Comparison of ENCODE assay signal across 15 cellular contexts in genomic region chr2:88896971-88897370, GRCh38.
DNase-seq lines count a peak whose midpoint lies in the region; TF ChIP-seq lines count a peak whose summit lies in the region.
"Had no signal": no experiment of that assay in that cellular context is flagged by ENCODE, and none has a peak within 500 bp of the region (broad histone marks: within the 10 kb centered on the region; RNA-seq: fewer than 3 reads in every experiment).

No MANE protein-coding gene starts in this region.

- H2BK5ac ChIP-seq in mesendoderm (ENCODE audit: low read length), result no peak overlapping the region

- no peak overlapping the region for H2BK15ac ChIP-seq in mesendoderm (replicated peaks; ENCODE audit: low read depth)

- H4K20me1 ChIP-seq in Loucy (ENCODE audit: insufficient read depth, low read length, poor library complexity, severe bottlenecking) (no peaks in the 10 kb centered on the region), OCI-LY7 (ENCODE audit: insufficient read depth, low read length) (no peaks in the 10 kb centered on the region), Karpas-422 (ENCODE audit: insufficient read depth, low read depth, low read length) (no peaks in the 10 kb centered on the region)

- H3K4me1 ChIP-seq in Loucy (ENCODE audit: insufficient read depth, low read length, poor library complexity, severe bottlenecking) (no peaks in the 10 kb centered on the region), OCI-LY7 (ENCODE audit: insufficient read depth, low read length, poor library complexity, severe bottlenecking) (peaks cover 28% of the 10 kb centered on the region), Karpas-422 (ENCODE audit: low read length) (no peaks in the 10 kb centered on the region), mesendoderm (ENCODE audit: control insufficient read depth, low read depth, low read length) (no peaks in the 10 kb centered on the region)
- H3K4me1 ChIP-seq: HAP-1 had no signal

- DNase-seq in NCI-H526 treated with DMSO at 0.1 percent for 48 hours (lab: John Stamatoyannopoulos, UW), result peak; percentile 74
- DNase-seq in OCI-LY7 (ENCODE audit: low spot score), result peak; percentile 57
- no peak for DNase-seq in Karpas-422
- DNase-seq in NOMO-1 treated with DMSO at 0.1 percent for 48 hours (lab: John Stamatoyannopoulos, UW; ENCODE audit: unreplicated experiment), result no peak
- no peak for DNase-seq in iPS-NIHi11 (ENCODE audit: low spot score)
- no peak for DNase-seq in mesendoderm
- DNase-seq: ACHN; C1 segment of cervical spinal cord; Calu3; CD4-positive, alpha-beta T cell; DMS 273 treated with DMSO at 0.1 percent for 48 hours; DMS79 had no signal

- no peak overlapping the region for H3K23ac ChIP-seq in mesendoderm (ENCODE audit: low read length)

- H3K27ac ChIP-seq in OCI-LY7 (ENCODE audit: low read depth, low read length, poor library complexity, severe bottlenecking) (peak overlapping the region; percentile 84), Karpas-422 (ENCODE audit: low read length) (no peak overlapping the region), mesendoderm (ENCODE audit: low read depth, low read length) (no peak overlapping the region)

- H3K56ac ChIP-seq in mesendoderm (ENCODE audit: low read length), result no peak overlapping the region

- no peak overlapping the region for H3K4me3 ChIP-seq in Loucy (ENCODE audit: low read length, poor library complexity, severe bottlenecking)
- peak overlapping the region; percentile 90 for H3K4me3 ChIP-seq in OCI-LY7 (ENCODE audit: low read depth, low read length, poor library complexity, severe bottlenecking)
- no peak overlapping the region for H3K4me3 ChIP-seq in Karpas-422 (ENCODE audit: low read length)
- no peak overlapping the region for H3K4me3 ChIP-seq in mesendoderm (ENCODE audit: low read length)
- H3K4me3 ChIP-seq: HAP-1 had no signal

- POLR2A ChIA-PET in OCI-LY7 (lab: Charles Lee), result interaction anchor here (0.7 to 3.5 kb wide), 4 partner anchors 11 to 48 kb away, joined by 3 to 16 read pairs (median 8); no protein-coding TSS in a partner anchor

- CTCF ChIA-PET in OCI-LY7 (lab: Charles Lee; ENCODE audit: unreplicated experiment), result interaction anchor here (1.1 kb wide), 1 partner anchor 27 kb away, joined by 5 read pairs; no protein-coding TSS in a partner anchor

- TF ChIP-seq POLR2A in GM10847 (IDR thresholded peaks at IDR 0.05; ENCODE audit: extremely low read depth, insufficient read length), result peak; percentile 27

- H3K79me2 ChIP-seq in Loucy (ENCODE audit: insufficient read depth, low read length) (no peaks in the 10 kb centered on the region), OCI-LY7 (ENCODE audit: insufficient read depth, low read depth, low read length) (peaks cover 57% of the 10 kb centered on the region), Karpas-422 (ENCODE audit: low read length) (no peaks in the 10 kb centered on the region), mesendoderm (ENCODE audit: control insufficient read depth, insufficient read depth, low read length) (no peaks in the 10 kb centered on the region)

- no CpG with 5 or more reads among the region's 1 CpG for WGBS in mesendoderm (ENCODE audit: extremely low coverage, insufficient coverage, low lambda C conversion rate)

- H3K4me2 ChIP-seq in Loucy (ENCODE audit: low read depth, low read length, poor library complexity, severe bottlenecking) (no peak overlapping the region), OCI-LY7 (ENCODE audit: low read length) (peak overlapping the region; percentile 93), Karpas-422 (ENCODE audit: low read depth, low read length, poor library complexity, severe bottlenecking) (no peak overlapping the region), mesendoderm (ENCODE audit: low read length) (no peak overlapping the region)

- no peak overlapping the region for H3K9ac ChIP-seq in Loucy (ENCODE audit: low read depth, low read length, poor library complexity, severe bottlenecking)
- H3K9ac ChIP-seq in Karpas-422 (ENCODE audit: low read length), result no peak overlapping the region
- H3K9ac ChIP-seq in mesendoderm (ENCODE audit: low read length), result no peak overlapping the region

- TF ChIP-seq CTCF in Loucy (conservative IDR thresholded peaks at IDR 0.05; ENCODE audit: low read length), result no peak
- TF ChIP-seq CTCF in OCI-LY7 (conservative IDR thresholded peaks at IDR 0.05; ENCODE audit: low read length), result no peak

- H2AFZ ChIP-seq in Loucy (ENCODE audit: low read length) (peak overlapping the region; percentile 82; the same call in 1 of the 2 replicates), OCI-LY7 (ENCODE audit: low read length) (no peak overlapping the region), Karpas-422 (ENCODE audit: low read length) (no peak overlapping the region)

- no peaks in the 10 kb centered on the region for H3K79me1 ChIP-seq in mesendoderm (ENCODE audit: low read length)

- no peaks in the 10 kb centered on the region for H3K27me3 ChIP-seq in Loucy (ENCODE audit: insufficient read depth, low read length, poor library complexity, severe bottlenecking)
- no peaks in the 10 kb centered on the region for H3K27me3 ChIP-seq in Karpas-422 (ENCODE audit: low read length)
- no peaks in the 10 kb centered on the region for H3K27me3 ChIP-seq in mesendoderm (ENCODE audit: insufficient read depth, low read length, poor library complexity)

- no peaks in the 10 kb centered on the region for H3F3A ChIP-seq in Loucy (ENCODE audit: low read depth)

- H3K36me3 ChIP-seq in Loucy (ENCODE audit: insufficient read depth, low read length) (no peaks in the 10 kb centered on the region), OCI-LY7 (ENCODE audit: insufficient read depth, low read length) (peaks cover 23% of the 10 kb centered on the region), Karpas-422 (ENCODE audit: insufficient read depth, low read length) (no peaks in the 10 kb centered on the region), mesendoderm (ENCODE audit: control insufficient read depth, insufficient read depth, low read length) (no peaks in the 10 kb centered on the region)
- H3K36me3 ChIP-seq: HAP-1 had no signal

- no peak overlapping the region for H3K4ac ChIP-seq in mesendoderm (ENCODE audit: low read depth, low read length)

- no peak overlapping the region for H2AK5ac ChIP-seq in mesendoderm (ENCODE audit: low read length)

- H3K9me3 ChIP-seq in Loucy (ENCODE audit: insufficient read depth, low read depth, low read length) (no peaks in the 10 kb centered on the region), OCI-LY7 (ENCODE audit: low read length) (no peaks in the 10 kb centered on the region), Karpas-422 (ENCODE audit: low read length) (no peaks in the 10 kb centered on the region)
- H3K9me3 ChIP-seq: HAP-1 had no signal

- H2BK120ac ChIP-seq in mesendoderm (ENCODE audit: low read depth, low read length), result no peak overlapping the region

- H3K18ac ChIP-seq in mesendoderm (ENCODE audit: low read length), result no peak overlapping the region

- BruUV-seq in OCI-LY7 (replicated peaks; lab: Mats Ljungman, UMichigan), result TSS peak; percentile 77

- H4K5ac ChIP-seq in mesendoderm (ENCODE audit: low read length), result no peak overlapping the region

- intact Hi-C loops in OCI-LY7 (cut with micrococcal nuclease; ENCODE audit: unreplicated experiment), result no loop called here

- H3K9me2 ChIP-seq in Loucy (replicated peaks; ENCODE audit: low read depth, low read length) (no peaks in the 10 kb centered on the region), OCI-LY7 (ENCODE audit: insufficient read depth, low read length) (no peaks in the 10 kb centered on the region), Karpas-422 (replicated peaks; ENCODE audit: insufficient read depth, low read length) (no peaks in the 10 kb centered on the region)

- H4K8ac ChIP-seq in mesendoderm (ENCODE audit: low read depth, low read length), result no peak overlapping the region

Comparison
In these comparisons a context has a peak if more than half of its experiments do, and no peak if none do; other contexts are left out.
1. DNase-seq: peak in NCI-H526 treated with DMSO at 0.1 percent for 48 hours (single experiment) and OCI-LY7 (single experiment); none in Karpas-422 (single experiment), NOMO-1 treated with DMSO at 0.1 percent for 48 hours (single experiment), iPS-NIHi11 (single experiment) and mesendoderm (single experiment).